ENCODE assay signal across 13 cellular contexts in the genomic region with DNA sequence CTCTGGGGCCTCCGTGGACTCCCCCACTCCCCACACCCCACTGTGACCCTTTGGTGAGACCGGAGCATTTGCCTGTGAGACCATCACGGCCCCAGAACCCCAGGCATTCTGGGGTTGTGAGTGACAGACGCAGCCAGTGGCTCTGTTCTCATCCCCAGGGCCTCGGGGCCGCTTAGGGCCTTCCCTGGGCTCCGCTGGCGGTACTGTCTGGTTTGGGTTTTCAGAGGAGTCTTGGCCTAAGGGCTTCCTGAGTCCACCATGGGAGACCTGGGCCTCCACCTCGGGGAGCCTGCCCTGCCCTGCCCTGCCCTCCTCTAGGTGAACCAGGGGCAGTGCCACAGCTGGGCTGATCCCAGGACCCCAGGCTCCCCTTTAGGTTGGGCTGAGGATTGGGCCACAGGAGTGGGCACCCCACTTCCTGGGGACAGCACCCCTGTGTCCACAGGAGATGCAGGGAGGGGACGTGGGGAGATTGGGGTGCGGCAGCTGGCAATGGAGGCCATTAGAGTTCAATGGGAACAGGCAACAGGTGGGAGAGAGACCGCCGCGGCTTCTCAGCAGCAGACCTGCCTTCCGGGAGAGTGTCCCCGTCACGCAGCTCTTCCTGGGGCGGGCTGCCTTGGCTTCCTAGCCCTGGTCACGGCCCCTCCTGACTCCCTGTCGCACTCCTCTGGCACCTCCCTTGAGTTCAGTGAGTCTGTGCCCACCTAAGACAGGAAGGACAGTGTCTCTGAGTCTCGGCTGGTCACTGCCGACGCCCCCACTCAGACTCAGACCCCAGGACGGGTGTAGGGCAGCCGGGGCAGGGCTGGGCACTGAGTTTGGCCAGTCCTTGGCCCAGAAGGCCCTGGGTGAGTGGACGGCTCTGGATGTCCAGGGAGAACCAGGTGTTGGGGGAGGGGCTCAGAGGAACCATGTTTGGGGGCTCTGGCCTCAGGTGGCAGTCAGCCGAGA.
DNase-seq lines count a peak whose midpoint lies in the region; ATAC-seq and TF ChIP-seq lines count a peak whose summit lies in the region.
"Had no signal": no experiment of that assay in that cellular context is flagged by ENCODE, and none has a peak within 500 bp of the region (broad histone marks: within the 10 kb centered on the region; RNA-seq: fewer than 3 reads in every experiment).

No MANE protein-coding gene starts in this region.

- H3K9me3 ChIP-seq in CD4-positive, CD25-positive, alpha-beta regulatory T cell (ENCODE audit: control insufficient read depth in 2 of 2, low read length in 2 of 2) = no peaks in the 10 kb centered on the region
- no peaks in the 10 kb centered on the region for H3K9me3 ChIP-seq in neuronal stem cell (replicated peaks in 1 of 2; ENCODE audit: control insufficient read depth in 2 of 2, insufficient read depth in 1 of 2, low read depth in 1 of 2, low read length in 2 of 2)
- H3K9me3 ChIP-seq: right atrium auricular region had no signal

- H3K18ac ChIP-seq in neuronal stem cell (ENCODE audit: low read length) = peak overlapping the region; percentile 98

- H2BK5ac ChIP-seq in neuronal stem cell (ENCODE audit: low read length) = peak overlapping the region; percentile 96

- peak overlapping the region; percentile 99 for H2AK5ac ChIP-seq in neuronal stem cell (ENCODE audit: low read depth, low read length)

- peaks cover 4% of the 10 kb centered on the region for H3K27me3 Mint-ChIP-seq in CD4-positive, CD25-positive, alpha-beta regulatory T cell
- H3K27me3 Mint-ChIP-seq in GM23338 (ENCODE audit: insufficient read depth, low read depth, poor library complexity) = peaks cover 12% of the 10 kb centered on the region
- H3K27me3 Mint-ChIP-seq in activated CD8-positive, alpha-beta T cell treated with anti-CD3 and anti-CD28 coated beads for 36 hours = no peaks in the 10 kb centered on the region

- peak overlapping the region; percentile 39 for H3K14ac ChIP-seq in neuronal stem cell (ENCODE audit: low read length)

- peaks cover 4 to 68% (median 12%) of the 10 kb centered on the region in 4 donors for H3K4me1 Mint-ChIP-seq in CD4-positive, CD25-positive, alpha-beta regulatory T cell
- H3K4me1 Mint-ChIP-seq in GM23338 = peaks cover 35% of the 10 kb centered on the region
- peaks cover 36% of the 10 kb centered on the region for H3K4me1 Mint-ChIP-seq in activated CD8-positive, alpha-beta T cell treated with anti-CD3 and anti-CD28 coated beads for 36 hours (ENCODE audit: low read depth)

- CTCF ChIA-PET in activated CD8-positive, alpha-beta T cell treated with anti-CD3 and anti-CD28 coated beads for 36 hours (lab: Charles Lee) = no interaction called here

- intact Hi-C loops in activated CD8-positive, alpha-beta T cell treated with anti-CD3 and anti-CD28 coated beads for 36 hours (cut with micrococcal nuclease) = no loop called here

- H3K9me3 Mint-ChIP-seq in CD4-positive, CD25-positive, alpha-beta regulatory T cell = no peaks in the 10 kb centered on the region
- no peaks in the 10 kb centered on the region; the same call in 2 of the 3 replicates for H3K9me3 Mint-ChIP-seq in GM23338
- H3K9me3 Mint-ChIP-seq in activated CD8-positive, alpha-beta T cell treated with anti-CD3 and anti-CD28 coated beads for 36 hours = no peaks in the 10 kb centered on the region

- H3K4me3 Mint-ChIP-seq in CD4-positive, CD25-positive, alpha-beta regulatory T cell = peak overlapping the region in 3 of 4 donors; percentile 51 to 89 (median 83)
- no peak overlapping the region for H3K4me3 Mint-ChIP-seq in GM23338
- peak overlapping the region; percentile 81 for H3K4me3 Mint-ChIP-seq in activated CD8-positive, alpha-beta T cell treated with anti-CD3 and anti-CD28 coated beads for 36 hours

- peak overlapping the region; percentile 26 to 98 (median 85) for H3K27ac Mint-ChIP-seq in CD4-positive, CD25-positive, alpha-beta regulatory T cell
- H3K27ac Mint-ChIP-seq in GM23338 = no peak overlapping the region
- H3K27ac Mint-ChIP-seq in activated CD8-positive, alpha-beta T cell treated with anti-CD3 and anti-CD28 coated beads for 36 hours = no peak overlapping the region

- peak overlapping the region; percentile 80 for H3K23ac ChIP-seq in neuronal stem cell (ENCODE audit: low read depth, low read length, poor library complexity)

- H3K27ac ChIP-seq in CD4-positive, CD25-positive, alpha-beta regulatory T cell (ENCODE audit: insufficient read depth, low read length, poor library complexity, severe bottlenecking) = peak overlapping the region; percentile 98
- H3K27ac ChIP-seq in GM23338 (ENCODE audit: low read depth) (0 out of 2 replicates have a peak overlapping the region, but pooled peaks have one; percentile 32), neuronal stem cell (replicated peaks; ENCODE audit: low read length) (peak overlapping the region; percentile 86)
- H3K27ac ChIP-seq: right atrium auricular region had no signal

- H4K20me1 ChIP-seq in GM23338 (replicated peaks; ENCODE audit: insufficient read depth) = no peaks in the 10 kb centered on the region

- no peak overlapping the region for H3K4me2 ChIP-seq in GM23338
- H3K4me2 ChIP-seq in neuronal stem cell (ENCODE audit: insufficient read depth, low read length, poor library complexity, severe bottlenecking) = no peak overlapping the region

- no peak overlapping the region for H3K4me3 ChIP-seq in CD4-positive, CD25-positive, alpha-beta regulatory T cell (ENCODE audit: low read depth, low read length)
- H3K4me3 ChIP-seq in GM23338 (no peak overlapping the region), neuronal stem cell (ENCODE audit: low read length in 2 of 2) (no peak overlapping the region)
- H3K4me3 ChIP-seq: right atrium auricular region had no signal

- peak overlapping the region; percentile 94 for H2BK120ac ChIP-seq in neuronal stem cell (ENCODE audit: low read depth, low read length)

- peak overlapping the region; percentile 60 for H3K9ac ChIP-seq in neuronal stem cell (ENCODE audit: low read depth, low read length, poor library complexity)

- H3K36me3 ChIP-seq in CD4-positive, CD25-positive, alpha-beta regulatory T cell (ENCODE audit: control insufficient read depth, insufficient read depth, low read length) = peaks cover 26% of the 10 kb centered on the region
- no peaks in the 10 kb centered on the region for H3K36me3 ChIP-seq in GM23338 (ENCODE audit: insufficient read depth)
- peaks cover 32 to 46% of the 10 kb centered on the region in 2 donors for H3K36me3 ChIP-seq in neuronal stem cell (replicated peaks in 1 of 2; ENCODE audit: control insufficient read depth in 2 of 2, insufficient read depth in 2 of 2, low read length in 2 of 2)

- H3F3A ChIP-seq in GM23338 (replicated peaks; ENCODE audit: low read depth) = no peaks in the 10 kb centered on the region; the same call in 1 of the 2 replicates

- H3K79me2 ChIP-seq in GM23338 (replicated peaks; ENCODE audit: insufficient read depth) = no peaks in the 10 kb centered on the region

- ATAC-seq in CD4-positive, CD25-positive, alpha-beta regulatory T cell (ENCODE audit: low read depth in 2 of 2) = no peak
- ATAC-seq in GM23338 = no peak
- ATAC-seq in activated CD8-positive, alpha-beta T cell treated with anti-CD3 and anti-CD28 coated beads for 36 hours = no peak

- no peaks in the 10 kb centered on the region for H3K9me2 ChIP-seq in GM23338 (ENCODE audit: insufficient read depth)

- peak overlapping the region; percentile 99 for H2BK12ac ChIP-seq in neuronal stem cell (ENCODE audit: low read length)

- H3K36me3 Mint-ChIP-seq in CD4-positive, CD25-positive, alpha-beta regulatory T cell = peaks cover 8% of the 10 kb centered on the region
- peaks cover 11% of the 10 kb centered on the region for H3K36me3 Mint-ChIP-seq in GM23338 (ENCODE audit: low read depth)
- H3K36me3 Mint-ChIP-seq in activated CD8-positive, alpha-beta T cell treated with anti-CD3 and anti-CD28 coated beads for 36 hours (ENCODE audit: low read depth) = peaks cover 50% of the 10 kb centered on the region

- POLR2A ChIA-PET in activated CD8-positive, alpha-beta T cell treated with anti-CD3 and anti-CD28 coated beads for 36 hours (lab: Charles Lee) = interaction anchor here (1.0 kb wide), 1 partner anchor 13 kb away, joined by 3 read pairs; no protein-coding TSS in a partner anchor

- WGBS in neuronal stem cell (ENCODE audit: extremely low coverage in 2 of 2, insufficient read length in 2 of 2, insufficient replicate concordance in 1 of 2), 2 donors = no CpG with 5 or more reads among the region's 27 CpGs

- no peak for TF ChIP-seq CTCF in GM23338 (conservative IDR thresholded peaks at IDR 0.05; ENCODE audit: low read depth in 2 of 2)
- no peak for TF ChIP-seq CTCF in activated CD8-positive, alpha-beta T cell treated with anti-CD3 and anti-CD28 coated beads for 36 hours (IDR thresholded peaks at IDR 0.05)

- peak overlapping the region; percentile 99 for H2BK15ac ChIP-seq in neuronal stem cell (ENCODE audit: low read length)

- H3K4me1 ChIP-seq in CD4-positive, CD25-positive, alpha-beta regulatory T cell (ENCODE audit: control insufficient read depth, insufficient read depth, low read length, poor library complexity, severe bottlenecking) = peaks cover 49% of the 10 kb centered on the region
- H3K4me1 ChIP-seq in GM23338 (ENCODE audit: insufficient read depth) = peaks cover 8% of the 10 kb centered on the region; the same call in 1 of the 2 replicates
- peaks cover 27 to 49% of the 10 kb centered on the region in 2 donors for H3K4me1 ChIP-seq in neuronal stem cell (ENCODE audit: control insufficient read depth in 2 of 2, insufficient read depth in 1 of 2, low read depth in 1 of 2, low read length in 2 of 2)

- peak overlapping the region; percentile 13 for H3K4ac ChIP-seq in neuronal stem cell (ENCODE audit: low read length)

- peak overlapping the region; percentile 92 for H4K8ac ChIP-seq in neuronal stem cell (ENCODE audit: low read depth, low read length)

- peak overlapping the region; percentile 68 for H4K91ac ChIP-seq in neuronal stem cell (ENCODE audit: low read depth, low read length, poor library complexity)

- H3K79me1 ChIP-seq in neuronal stem cell (ENCODE audit: low read depth, low read length) = peaks cover 7% of the 10 kb centered on the region

- no peak for DNase-seq in CD4-positive, CD25-positive, alpha-beta regulatory T cell
- DNase-seq in GM23338 (ENCODE audit: low spot score) (no peak), neuronal stem cell (ENCODE audit: low spot score) (no peak), NCI-H2081 (lab: John Stamatoyannopoulos, UW) (no peak), amygdala (lab: John Stamatoyannopoulos, UW) (no peak)
- DNase-seq in activated CD8-positive, alpha-beta T cell treated with anti-CD3 and anti-CD28 coated beads for 36 hours = no peak
- DNase-seq in effector CD8-positive, alpha-beta T cell (lab: John Stamatoyannopoulos, UW) = no peak
- DNase-seq: central memory CD4-positive, alpha-beta T cell; effector memory CD4-positive, alpha-beta T cell; kidney; NCI-H1694; T-helper 9 cell had no signal

- H2AFZ ChIP-seq in GM23338 = no peak overlapping the region
- no peak overlapping the region for H2AFZ ChIP-seq in neuronal stem cell (ENCODE audit: low read length)

- no peaks in the 10 kb centered on the region for H3K27me3 ChIP-seq in CD4-positive, CD25-positive, alpha-beta regulatory T cell (ENCODE audit: control insufficient read depth, insufficient read depth, low read length)
- H3K27me3 ChIP-seq in GM23338 (ENCODE audit: insufficient read depth) (no peaks in the 10 kb centered on the region), neuronal stem cell (ENCODE audit: control insufficient read depth in 3 of 3, insufficient read depth in 3 of 3, low read depth in 1 of 3, low read length in 3 of 3) (no peaks in the 10 kb centered on the region)
- H3K27me3 ChIP-seq: right atrium auricular region had no signal

Comparison
In these comparisons a context has a peak if more than half of its experiments do, and no peak if none do; other contexts are left out.
1. H3K27ac ChIP-seq: peak in every context shown above with its lines; median percentile 98 in CD4-positive, CD25-positive, alpha-beta regulatory T cell; 86 in neuronal stem cell; 32 in GM23338.
2. H3K27ac Mint-ChIP-seq: peak in CD4-positive, CD25-positive, alpha-beta regulatory T cell (3 of 3); none in GM23338 (single experiment) and activated CD8-positive, alpha-beta T cell treated with anti-CD3 and anti-CD28 coated beads for 36 hours (single experiment).